Comparison of ENCODE assay signal across 14 cellular contexts in the genomic region with DNA sequence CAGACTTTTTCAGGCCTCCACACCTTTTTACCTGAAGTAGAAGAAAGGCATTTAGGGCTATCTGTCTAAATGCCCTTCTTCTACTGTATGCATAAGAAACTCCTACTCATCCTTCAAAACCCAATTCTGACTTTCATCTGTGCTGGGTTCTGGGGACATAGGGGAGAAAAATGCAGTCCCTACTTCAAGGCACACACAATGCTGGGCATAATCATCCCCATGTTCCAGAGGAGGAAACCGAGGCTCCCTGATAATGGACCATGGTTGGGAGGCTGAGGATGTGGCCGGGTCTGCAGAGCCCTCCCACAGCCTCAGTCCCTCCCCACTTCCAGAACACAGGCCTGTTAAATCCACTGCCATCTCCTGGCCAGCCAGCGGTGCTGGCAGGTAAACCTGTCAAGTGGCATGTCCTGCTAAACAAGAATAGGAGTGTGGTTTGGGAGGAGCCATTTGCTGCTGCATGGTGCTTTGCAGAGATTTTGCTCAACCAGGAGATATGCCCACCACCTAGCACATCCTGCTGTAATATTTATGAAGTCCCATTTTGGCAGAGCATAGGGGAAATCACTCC. TPM values are rescaled to one million over a fixed set of nuclear protein-coding genes. Genes with fewer than 3 reads are reported as not detected.
DNase-seq lines count a peak whose midpoint lies in the region; ATAC-seq, FAIRE-seq and TF ChIP-seq lines count a peak whose summit lies in the region.
"Had no signal": no experiment of that assay in that cellular context is flagged by ENCODE, and none has a peak within 500 bp of the region (broad histone marks: within the 10 kb centered on the region; RNA-seq: fewer than 3 reads in every experiment).

No MANE protein-coding gene starts in this region.

- H4K20me1 ChIP-seq in HepG2 (ENCODE audit: insufficient read depth, low read length): no peaks in the 10 kb centered on the region

- intact Hi-C loops in HepG2 (cut with micrococcal nuclease; ENCODE audit: unreplicated experiment): no loop called here

- POLR2A ChIA-PET in HepG2 (lab: Yijun Ruan, JAX): no interaction called here

- no peak overlapping the region for H3K4ac ChIP-seq in neuronal stem cell (ENCODE audit: low read length)

- no peak overlapping the region for H3K14ac ChIP-seq in neuronal stem cell (ENCODE audit: low read length)

- H3K4me2 ChIP-seq in HepG2 (ENCODE audit: low read depth, low read length) (no peak overlapping the region), neuronal stem cell (ENCODE audit: insufficient read depth, low read length, poor library complexity, severe bottlenecking) (no peak overlapping the region)

- H2BK5ac ChIP-seq in neuronal stem cell (ENCODE audit: low read length): no peak overlapping the region

- no peaks in the 10 kb centered on the region for H3K79me2 ChIP-seq in HepG2 (ENCODE audit: insufficient read depth, low read length)

- TF ChIP-seq EP300 in HepG2 (IDR thresholded peaks at IDR 0.05; ENCODE audit: low read depth in 2 of 2, low read length in 2 of 2): no peak
- TF ChIP-seq EP300 in HepG2 (CRISPR knock-in tag; IDR thresholded peaks at IDR 0.05; ENCODE audit: borderline replicate concordance): no peak

- H2AFZ ChIP-seq in HepG2 (ENCODE audit: low read length): no peak overlapping the region
- H2AFZ ChIP-seq in neuronal stem cell (ENCODE audit: low read length): no peak overlapping the region

- peaks cover 3 to 19% of the 10 kb centered on the region in 2 experiments; a peak in 3 of 5 replicates for H3K27me3 ChIP-seq in HepG2 (ENCODE audit: control insufficient read depth in 1 of 2, insufficient read depth in 2 of 2, low read length in 2 of 2)
- no peaks in the 10 kb centered on the region for H3K27me3 ChIP-seq in neuronal stem cell (ENCODE audit: control insufficient read depth in 3 of 3, insufficient read depth in 3 of 3, low read depth in 1 of 3, low read length in 3 of 3)

- in situ Hi-C loops in HepG2 (cut with HindIII; ENCODE audit: extremely low pct_ligation_motif_present, low pct_unique_long_range_greater_than_20kb): no loop called here

- peaks cover 1% of the 10 kb centered on the region for H3K79me1 ChIP-seq in neuronal stem cell (ENCODE audit: low read depth, low read length)

- no peak overlapping the region for H4K91ac ChIP-seq in neuronal stem cell (ENCODE audit: low read depth, low read length, poor library complexity)

- peak; percentile 31 for TF ChIP-seq CTCF in HepG2 (CRISPR knock-in tag; IDR thresholded peaks at IDR 0.05)

- no peak overlapping the region for H3K18ac ChIP-seq in neuronal stem cell (ENCODE audit: low read length)

- ATAC-seq in SK-N-SH treated with all-trans-retinoic acid at 6 μM for 48 hours (no peak), HepG2 (peak; percentile 66), HG03354 (IDR thresholded peaks at IDR 0.05; ENCODE audit: poor library complexity, severe bottlenecking, unreplicated experiment) (no peak)

- 0% methylated on average over 2 of the region's 3 CpGs for WGBS in HepG2 (ENCODE audit: low lambda C conversion rate)
- no CpG with 5 or more reads among the region's 3 CpGs for WGBS in neuronal stem cell (ENCODE audit: extremely low coverage in 2 of 2, insufficient read length in 2 of 2, insufficient replicate concordance in 1 of 2), 2 donors

- H3K27ac ChIP-seq in HepG2 (ENCODE audit: extremely low read length, insufficient read depth, low read length) (no peak overlapping the region), neuronal stem cell (replicated peaks; ENCODE audit: low read length) (no peak overlapping the region)
- H3K27ac ChIP-seq: thoracic aorta had no signal

- H3K9ac ChIP-seq in HepG2 (ENCODE audit: insufficient read depth, low read depth, low read length): no peak overlapping the region
- no peak overlapping the region for H3K9ac ChIP-seq in neuronal stem cell (ENCODE audit: low read depth, low read length, poor library complexity)

- H3K36me3 ChIP-seq in HepG2 (replicated peaks in 1 of 2; ENCODE audit: control insufficient read depth in 1 of 2, insufficient read depth in 2 of 2, low read length in 2 of 2) (no peaks in the 10 kb centered on the region), neuronal stem cell (replicated peaks in 1 of 2; ENCODE audit: control insufficient read depth in 2 of 2, insufficient read depth in 2 of 2, low read length in 2 of 2) (no peaks in the 10 kb centered on the region)
- H3K36me3 ChIP-seq: thoracic aorta had no signal

- H2BK120ac ChIP-seq in neuronal stem cell (ENCODE audit: low read depth, low read length): no peak overlapping the region

- H3K23ac ChIP-seq in neuronal stem cell (ENCODE audit: low read depth, low read length, poor library complexity): no peak overlapping the region

- DNase-seq in ELF-1 (ENCODE audit: low read depth, low spot score): peak; percentile 70
- peak; percentile 70 for DNase-seq in NCI-H1436 (lab: John Stamatoyannopoulos, UW)
- DNase-seq in HepG2 (ENCODE audit: low spot score): no peak
- no peak for DNase-seq in kidney glomerular epithelial cell (lab: John Stamatoyannopoulos, UW)
- no peak for DNase-seq in COLO829 (ENCODE audit: low spot score)
- DNase-seq in neuronal stem cell (ENCODE audit: low spot score): no peak
- DNase-seq: activated CD4-positive, alpha-beta T cell treated with anti-CD3 and anti-CD28 coated beads, Interleukin-2, amount 10 ng/mL, durations not matched to agents 7 days and 5 days; CD4-positive, alpha-beta memory T cell; effector CD4-positive, alpha-beta T cell had no signal

- H2AK5ac ChIP-seq in neuronal stem cell (ENCODE audit: low read depth, low read length): no peak overlapping the region

- TF ChIP-seq RAD21 in HepG2 (CRISPR knock-in tag; IDR thresholded peaks at IDR 0.05): no peak

- no TSS peak for BruUV-seq in HepG2 (replicated peaks; lab: Mats Ljungman, UMichigan)

- no peaks in the 10 kb centered on the region for H3K4me1 ChIP-seq in HepG2 (ENCODE audit: insufficient read depth, low read length)
- H3K4me1 ChIP-seq in neuronal stem cell (ENCODE audit: control insufficient read depth in 2 of 2, insufficient read depth in 1 of 2, low read depth in 1 of 2, low read length in 2 of 2): no peaks in the 10 kb centered on the region

- H3K4me3 ChIP-seq in HepG2 (replicated peaks in 1 of 3; ENCODE audit: insufficient read depth in 1 of 3, low read depth in 2 of 3, low read length in 3 of 3) (no peak overlapping the region), neuronal stem cell (ENCODE audit: low read length in 2 of 2) (no peak overlapping the region)
- H3K4me3 ChIP-seq: lung, thoracic aorta had no signal

- TF ChIP-seq POLR2A in HepG2 (IDR thresholded peaks at IDR 0.05; ENCODE audit: insufficient read depth in 1 of 2, low read depth in 2 of 2, low read length in 2 of 2): no peak

- no peak overlapping the region for H4K8ac ChIP-seq in neuronal stem cell (ENCODE audit: low read depth, low read length)

- H3K9me3 ChIP-seq in HepG2 (ENCODE audit: low read length) (no peaks in the 10 kb centered on the region), neuronal stem cell (replicated peaks in 1 of 2; ENCODE audit: control insufficient read depth in 2 of 2, insufficient read depth in 1 of 2, low read depth in 1 of 2, low read length in 2 of 2) (peaks cover 0 to 2% of the 10 kb centered on the region in 2 donors)
- H3K9me3 ChIP-seq: thoracic aorta had no signal

- H2BK15ac ChIP-seq in neuronal stem cell (ENCODE audit: low read length): no peak overlapping the region

- CTCF ChIA-PET in HepG2 (lab: Yijun Ruan, JAX; ENCODE audit: low intra/inter-chr PET ratio, low total read pairs): no interaction called here

- no peak overlapping the region for H2BK12ac ChIP-seq in neuronal stem cell (ENCODE audit: low read length)

- no peak for FAIRE-seq in HepG2 (lab: Jason Lieb, UNC)

TF ChIP-seq in SK-N-SH treated with all-trans-retinoic acid at 6 μM for 48 hours, 23 proteins besides CTCF, POLR2A, EP300 and RAD21:
- peak; percentile 82; the same call in 1 of the 2 replicates for TF ChIP-seq ZFP3 (CRISPR knock-in tag; IDR thresholded peaks at IDR 0.05)
- no peak for TF ChIP-seq ZC3H10 (CRISPR knock-in tag; IDR thresholded peaks at IDR 0.05)
TF ChIP-seq in SK-N-SH treated with all-trans-retinoic acid at 6 μM for 48 hours: peak in this region for 1.

RNA-seq across cellular contexts. Expression of gene GRID1, which starts 32.0 kb away (rescaled TPM):
- not detected in 2 replicates for total RNA-seq in HepG2 (2016; rRNA removed; fragmentation: Illumina TruSeq; extraction: Trizol)
- not detected in 2 replicates for total RNA-seq in HepG2 (2016; cell fraction: cytosol; rRNA removed; fragmentation: Illumina TruSeq; extraction: Trizol; ENCODE audit: low read depth)
- total RNA-seq in HepG2 (2016; cell fraction: insoluble cytoplasmic fraction; rRNA removed; fragmentation: Illumina TruSeq; extraction: Trizol): not detected in 2 replicates
- total RNA-seq in HepG2 (2016; cell fraction: membrane; rRNA removed; fragmentation: Illumina TruSeq; extraction: Trizol): not detected in 2 replicates
- not detected in 2 replicates for total RNA-seq in HepG2 (2016; cell fraction: nucleus; rRNA removed; fragmentation: Illumina TruSeq; extraction: Trizol)
- polyA plus RNA-seq in HepG2 (2011; rRNA removed): 0.03 and 0.05 TPM in 2 replicates
- 0.01 and 0.03 TPM in 2 replicates for polyA plus RNA-seq in HepG2 (2011; cell fraction: cytosol; rRNA removed)
- polyA plus RNA-seq in HepG2 (2011; cell fraction: nucleus; rRNA removed): not detected in 2 replicates
- not detected in 2 replicates for polyA plus RNA-seq in HepG2 (2012)
- polyA plus RNA-seq in HepG2 (2016; cell fraction: cytosol; fragmentation: Illumina TruSeq; extraction: Trizol; ENCODE audit: low read depth): not detected in 2 replicates
- not detected in 2 replicates for polyA plus RNA-seq in HepG2 (2016; cell fraction: insoluble cytoplasmic fraction; fragmentation: Illumina TruSeq; extraction: Trizol; ENCODE audit: low read depth)
- not detected in 2 replicates for polyA plus RNA-seq in HepG2 (2016; cell fraction: membrane; fragmentation: Illumina TruSeq; extraction: Trizol; ENCODE audit: low read depth)
- polyA plus RNA-seq in HepG2 (2016; cell fraction: nucleus; fragmentation: Illumina TruSeq; extraction: Trizol; ENCODE audit: insufficient read depth, low read depth): not detected in 2 replicates
- 5.3 TPM in 1 of 2 replicates, not detected in the other for polyA minus RNA-seq in HepG2 (2011; rRNA and poly(A)+ RNA removed; ENCODE audit: low replicate concordance)
- not detected in 2 replicates for polyA minus RNA-seq in HepG2 (2011; cell fraction: cytosol; rRNA and poly(A)+ RNA removed)
- polyA minus RNA-seq in HepG2 (2011; cell fraction: nucleus; rRNA and poly(A)+ RNA removed): 0.25 TPM in 1 of 2 replicates, not detected in the other
- 0.70 TPM for polyA plus RNA-seq in neuronal stem cell (2013, experiment 1 of 2)
- polyA plus RNA-seq in neuronal stem cell (2013, experiment 2 of 2): 0.89 TPM
- total RNA-seq: activated CD4-positive, alpha-beta T cell treated with anti-CD3 and anti-CD28 coated beads, Interleukin-2, amount 10 ng/mL, durations not matched to agents 7 days and 5 days; CD4-positive, alpha-beta memory T cell; M059J had no signal
- polyA plus RNA-seq: CD4-positive, alpha-beta memory T cell had no signal

Comparison
In these comparisons a context has a peak if more than half of its experiments do, and no peak if none do; other contexts are left out.
1. DNase-seq: peak in ELF-1 (single experiment) and NCI-H1436 (single experiment); none in HepG2 (single experiment), kidney glomerular epithelial cell (single experiment), COLO829 (single experiment) and neuronal stem cell (single experiment).